In the genomic region with DNA sequence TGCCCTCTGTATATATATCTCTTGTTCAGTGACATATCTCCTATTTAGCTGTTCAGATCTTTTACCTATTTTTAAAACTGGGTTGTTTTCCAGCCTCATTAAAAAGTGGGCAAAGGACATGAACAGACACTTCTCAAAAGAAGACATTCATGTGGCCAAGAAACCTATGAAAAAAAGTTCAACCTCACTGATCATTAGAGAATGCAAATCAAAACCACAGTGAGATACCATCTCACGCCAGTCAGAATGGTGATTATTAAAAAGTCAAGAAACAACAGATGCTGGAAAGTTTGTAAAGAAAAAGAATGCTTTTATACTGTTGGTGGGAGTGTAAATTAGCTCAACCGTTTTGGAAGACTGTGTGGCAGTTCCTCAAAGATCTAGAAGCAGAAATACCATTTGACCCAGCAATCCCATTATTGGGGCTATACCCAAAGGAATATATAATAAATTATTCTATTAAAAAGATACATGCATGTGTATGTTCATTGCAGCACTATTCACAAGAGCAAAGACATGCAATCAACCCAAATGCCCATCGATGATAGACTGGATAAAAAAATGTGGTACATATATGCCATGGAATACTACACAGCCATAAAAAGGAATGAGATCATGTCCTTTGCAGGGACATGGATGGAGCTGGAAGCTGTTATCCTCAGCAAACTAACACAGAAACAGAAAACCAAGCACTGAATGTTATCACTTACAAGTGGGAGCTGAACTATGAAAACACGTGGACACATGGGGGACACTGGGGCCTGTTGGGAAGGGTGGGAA, we compare ENCODE assay signal across 4 cellular contexts. TPM values are rescaled to one million over a fixed set of nuclear protein-coding genes. Genes with fewer than 3 reads are reported as not detected.
DNase-seq lines count a peak whose midpoint lies in the region; ATAC-seq and TF ChIP-seq lines count a peak whose summit lies in the region.
"Not testable (repeated sequence)": the region's sequence is repeated elsewhere in the genome, so short reads cannot be mapped to it uniquely, and the experiment has no call there.

No MANE protein-coding gene starts in this region.

- not testable (repeated sequence) for H3K36me3 ChIP-seq in PC-3 (ENCODE audit: low read depth, low read length)

- peak overlapping the region; percentile 11; the same call in 1 of the 2 replicates for H3K27ac ChIP-seq in PC-3 (ENCODE audit: low read length)

- H3K27me3 Mint-ChIP-seq in glutamatergic neuron (ENCODE audit: unreplicated experiment), result not testable (repeated sequence)

- POLR2A ChIA-PET in PC-3 (lab: Charles Lee; ENCODE audit: unreplicated experiment), result not testable (repeated sequence)

- H3K27ac Mint-ChIP-seq in glutamatergic neuron (ENCODE audit: unreplicated experiment), result peak overlapping the region; percentile 20

- not testable (repeated sequence) for H3K79me2 ChIP-seq in PC-3 (ENCODE audit: low read length)

- ATAC-seq in PC-3, result not testable (repeated sequence)

- peaks cover 55% of the 10 kb centered on the region for H3K4me1 Mint-ChIP-seq in glutamatergic neuron (ENCODE audit: low read depth, unreplicated experiment)

- not testable (repeated sequence) for H2AFZ ChIP-seq in PC-3 (ENCODE audit: low read length)

- not testable (repeated sequence) for H3K9me3 Mint-ChIP-seq in glutamatergic neuron (ENCODE audit: unreplicated experiment)

- peaks cover 36% of the 10 kb centered on the region for H3K27me3 ChIP-seq in PC-3 (ENCODE audit: low read length)

- CTCF ChIA-PET in PC-3 (lab: Charles Lee), result not testable (repeated sequence)

- H3K9ac ChIP-seq in PC-3 (ENCODE audit: low read length), result not testable (repeated sequence)

- not testable (repeated sequence) for DNase-seq in PC-3, glutamatergic neuron
- DNase-seq in activated effector memory CD4-positive, alpha-beta T cell treated with anti-CD3 and anti-CD28 coated beads, Interleukin-2, amount 50 U/mL, for 16 hours, result peak; percentile 27
- peak; percentile 9 for DNase-seq in mesenteric fat pad (ENCODE audit: low spot score)

- not testable (repeated sequence) for BruUV-seq in PC-3 (replicated peaks; lab: Mats Ljungman, UMichigan)

- H3K9me2 ChIP-seq in PC-3 (replicated peaks; ENCODE audit: low read length), result not testable (repeated sequence)

- H3K4me3 Mint-ChIP-seq in glutamatergic neuron (ENCODE audit: unreplicated experiment), result not testable (repeated sequence)

- not testable (repeated sequence) for H3K4me3 ChIP-seq in PC-3 (ENCODE audit: low read length)

- H3K36me3 Mint-ChIP-seq in glutamatergic neuron (ENCODE audit: unreplicated experiment), result peaks cover 30% of the 10 kb centered on the region

- not testable (repeated sequence) for H3K4me1 ChIP-seq in PC-3 (ENCODE audit: insufficient read depth, low read length)

- not testable (repeated sequence) for H4K20me1 ChIP-seq in PC-3 (ENCODE audit: low read length)

- TF ChIP-seq CTCF in PC-3 (conservative IDR thresholded peaks at IDR 0.05; ENCODE audit: low read depth, low read length); glutamatergic neuron (IDR thresholded peaks at IDR 0.05; ENCODE audit: partially characterized antibody, unreplicated experiment): not testable (repeated sequence)

- intact Hi-C loops in PC-3 (cut with micrococcal nuclease), result not testable (repeated sequence)

- not testable (repeated sequence) for H3K9me3 ChIP-seq in PC-3 (ENCODE audit: low read length)

- not testable (repeated sequence) for H3K4me2 ChIP-seq in PC-3 (ENCODE audit: low read length)

- H3F3A ChIP-seq in PC-3 (ENCODE audit: low read length, unreplicated experiment), result not testable (repeated sequence)

RNA-seq across cellular contexts. Expression of a gene that starts 34.3 kb away (rescaled TPM):
- total RNA-seq in PC-3 (2014; rRNA removed) (0.06 TPM in 1 of 2 replicates, not detected in the other), glutamatergic neuron (ENCODE audit: unreplicated experiment) (552 TPM), mesenteric fat pad (2.7 TPM)

Comparison
In these comparisons a context has a peak if more than half of its experiments do, and no peak if none do; other contexts are left out.
1. RNA of a gene that starts 34.3 kb away (total RNA-seq): 552 TPM in glutamatergic neuron (single experiment); 2.7 TPM in mesenteric fat pad (single experiment) and 0.06 TPM in PC-3; every median in the first group is over 100 times any median in the second.